Comparison of ENCODE assay signal across 23 cellular contexts in genomic region chr10:97200616-97201015, GRCh38. TPM values are rescaled to one million over a fixed set of nuclear protein-coding genes. Genes with fewer than 3 reads are reported as not detected.
DNase-seq lines count a peak whose midpoint lies in the region; ATAC-seq and TF ChIP-seq lines count a peak whose summit lies in the region.
"Had no signal": no experiment of that assay in that cellular context is flagged by ENCODE, and none has a peak within 500 bp of the region (broad histone marks: within the 10 kb centered on the region; RNA-seq: fewer than 3 reads in every experiment).

No MANE protein-coding gene starts in this region.

- peaks cover 41% of the 10 kb centered on the region for H3K27me3 Mint-ChIP-seq in brain

- H3K4me1 Mint-ChIP-seq in brain, result peaks cover 34% of the 10 kb centered on the region

- H3K27ac Mint-ChIP-seq in brain, result peak overlapping the region in 3 of 5 experiments; percentile 16 to 63 (median 49)
- H3K27ac Mint-ChIP-seq: activated CD4-positive, alpha-beta T cell treated with anti-CD3 and anti-CD28 coated beads, Interleukin-2, amount 10 ng/mL, durations not matched to agents 24 days and 14 days; CD14-positive monocyte; dendritic cell treated with granulocyte-macrophage colony-stimulating factor and Interleukin-4, amounts not matched to agents 40 ng/mL and 50 ng/mL, for 4 days; GM23338; naive thymus-derived CD4-positive, alpha-beta T cell; type B pancreatic cell had no signal

- no peak overlapping the region for H3K4me3 Mint-ChIP-seq in brain
- H3K4me3 Mint-ChIP-seq: activated CD4-positive, alpha-beta T cell treated with anti-CD3 and anti-CD28 coated beads, Interleukin-2, amount 10 ng/mL, durations not matched to agents 24 days and 14 days; CD14-positive monocyte; dendritic cell treated with granulocyte-macrophage colony-stimulating factor and Interleukin-4, amounts not matched to agents 40 ng/mL and 50 ng/mL, for 4 days; GM23338; naive thymus-derived CD4-positive, alpha-beta T cell; type B pancreatic cell had no signal

- peaks cover 0 to 4% (median 0%) of the 10 kb centered on the region in 5 experiments for H3K9me3 Mint-ChIP-seq in brain
- H3K9me3 Mint-ChIP-seq: activated CD4-positive, alpha-beta T cell treated with anti-CD3 and anti-CD28 coated beads, Interleukin-2, amount 10 ng/mL, durations not matched to agents 24 days and 14 days; dendritic cell treated with granulocyte-macrophage colony-stimulating factor and Interleukin-4, amounts not matched to agents 40 ng/mL and 50 ng/mL, for 4 days; GM23338; naive thymus-derived CD4-positive, alpha-beta T cell; type B pancreatic cell had no signal

- ATAC-seq in HG02970 (IDR thresholded peaks at IDR 0.05; ENCODE audit: low FRiP score, unreplicated experiment), result no peak
- ATAC-seq in GM21423 (IDR thresholded peaks at IDR 0.05; ENCODE audit: unreplicated experiment), result no peak
- ATAC-seq: GM23338; naive thymus-derived CD4-positive, alpha-beta T cell had no signal

- TF ChIP-seq CTCF in brain (conservative IDR thresholded peaks at IDR 0.05), result no peak

- DNase-seq in activated effector memory CD4-positive, alpha-beta T cell treated with anti-CD3 and anti-CD28 coated beads, Interleukin-2, amount 50 U/mL, for 16 hours, result peak; percentile 6
- DNase-seq in activated effector memory CD4-positive, alpha-beta T cell treated with Interleukin-2 at 50 U/mL for 16 hours, result no peak
- peak; percentile 6 for DNase-seq in HT1080 (ENCODE audit: low read depth)
- DNase-seq in stimulated activated CD4-positive, alpha-beta T cell treated with anti-CD3 and anti-CD28 coated beads, Interleukin-1b, Interleukin-23, amount 100 ng/mL, for 48 hours, result no peak
- no peak for DNase-seq in NCI-H524 treated with DMSO at 0.1 percent for 48 hours (lab: John Stamatoyannopoulos, UW)
- DNase-seq: activated CD4-positive, alpha-beta T cell treated with anti-CD3 and anti-CD28 coated beads, Interleukin-2, amount 10 ng/mL, durations not matched to agents 24 days and 14 days; DMS 273 treated with DMSO at 0.1 percent for 48 hours; hypothalamus; islet precursor cell; naive thymus-derived CD4-positive, alpha-beta T cell; NCI-H187; NCI-H446; ovary; stimulated activated CD4-positive, alpha-beta T cell treated with anti-CD3 and anti-CD28 coated beads, Interleukin-2, amount 100 ng/mL, for 48 hours; stomach had no signal

- H3K36me3 Mint-ChIP-seq in brain, result no peaks in the 10 kb centered on the region
- H3K36me3 Mint-ChIP-seq: naive thymus-derived CD4-positive, alpha-beta T cell; type B pancreatic cell had no signal

RNA-seq across cellular contexts. Expression of gene SLIT1, which starts 14.9 kb away (rescaled TPM):
- 0.07 TPM in 1 of 2 replicates, not detected in the other for total RNA-seq in HT1080 (2014; rRNA removed; shearing (Covaris generic))
- polyA plus RNA-seq in HT1080 (2015; cell fraction: cytosol; rRNA removed), result 0.01 TPM in 1 of 2 replicates, not detected in the other
- 0.05 and 0.10 TPM in 2 replicates for polyA plus RNA-seq in HT1080 (2015; cell fraction: nucleus; rRNA removed)
- 24.9 TPM for polyA plus RNA-seq in brain (ENCODE audit: insufficient read depth, low read depth, low replicate concordance)
- total RNA-seq: A172 had no signal
- polyA plus RNA-seq: naive thymus-derived CD4-positive, alpha-beta T cell had no signal

Comparison
In these comparisons a context has a peak if more than half of its experiments do, and no peak if none do; other contexts are left out.
1. DNase-seq: peak in activated effector memory CD4-positive, alpha-beta T cell treated with anti-CD3 and anti-CD28 coated beads, Interleukin-2, amount 50 U/mL, for 16 hours (single experiment) and HT1080 (single experiment); none in activated effector memory CD4-positive, alpha-beta T cell treated with Interleukin-2 at 50 U/mL for 16 hours (single experiment), stimulated activated CD4-positive, alpha-beta T cell treated with anti-CD3 and anti-CD28 coated beads, Interleukin-1b, Interleukin-23, amount 100 ng/mL, for 48 hours (single experiment) and NCI-H524 treated with DMSO at 0.1 percent for 48 hours (single experiment).